27 cellular contexts compared by ENCODE assay signal in genomic region chr22:43349636-43350035, GRCh38. TPM values are rescaled to one million over a fixed set of nuclear protein-coding genes. Genes with fewer than 3 reads are reported as not detected.
"Had no signal": no experiment of that assay in that cellular context is flagged by ENCODE, and none has a peak within 500 bp of the region (broad histone marks: within the 10 kb centered on the region; RNA-seq: fewer than 3 reads in every experiment).

No MANE protein-coding gene starts in this region.

- H3K27ac Mint-ChIP-seq: mesothelial cell of epicardium; naive B cell; nephron; stimulated activated effector memory CD8-positive, alpha-beta T cell treated with anti-CD3 and anti-CD28 coated beads, Interleukin-12 subunit alpha, Interleukin-12 subunit beta, amount 100 ng/mL, for 72 hours had no signal

- H3K36me3 Mint-ChIP-seq: mesothelial cell of epicardium; stimulated activated effector memory CD8-positive, alpha-beta T cell treated with anti-CD3 and anti-CD28 coated beads, Interleukin-12 subunit alpha, Interleukin-12 subunit beta, amount 100 ng/mL, for 72 hours had no signal

- H3K4me3 Mint-ChIP-seq: mesothelial cell of epicardium; naive B cell; nephron; neural crest cell; stimulated activated effector memory CD8-positive, alpha-beta T cell treated with anti-CD3 and anti-CD28 coated beads, Interleukin-12 subunit alpha, Interleukin-12 subunit beta, amount 100 ng/mL, for 72 hours had no signal

- H3K27ac ChIP-seq: left lung, lower lobe of right lung, ovary, prostate gland, skin epidermis, stomach, testis, thyroid gland, transverse colon, upper lobe of left lung, vagina had no signal

- H3K4me1 ChIP-seq: prostate gland, testis, thyroid gland, transverse colon, vagina had no signal

- H3K9me3 Mint-ChIP-seq: mesothelial cell of epicardium; nephron; neural crest cell; stimulated activated effector memory CD8-positive, alpha-beta T cell treated with anti-CD3 and anti-CD28 coated beads, Interleukin-12 subunit alpha, Interleukin-12 subunit beta, amount 100 ng/mL, for 72 hours had no signal

- DNase-seq: hippocampal formation; kidney glomerular epithelial cell; left colon; left lung; lower lobe of right lung; mammary epithelial cell; mesendoderm; naive B cell; ovary; retina; right cardiac atrium; stimulated activated CD4-positive, alpha-beta T cell treated with anti-CD3 and anti-CD28 coated beads, Interleukin-4, amount 100 ng/mL, for 24 hours; stimulated activated naive CD4-positive, alpha-beta T cell; stomach; testis; thyroid gland; transverse colon had no signal

- H3K4me3 ChIP-seq: left lung, lower lobe of right lung, ovary, prostate gland, skin epidermis, stomach, testis, thyroid gland, transverse colon, upper lobe of left lung, vagina had no signal

- H3K36me3 ChIP-seq: left lung, lower lobe of right lung, ovary, prostate gland, stomach, thyroid gland, transverse colon, upper lobe of left lung, vagina had no signal

- ATAC-seq: left colon; left lung; lower lobe of right lung; right cardiac atrium; sciatic nerve; stimulated activated effector memory CD8-positive, alpha-beta T cell treated with anti-CD3 and anti-CD28 coated beads, Interleukin-12 subunit alpha, Interleukin-12 subunit beta, amount 100 ng/mL, for 72 hours had no signal

- H3K27me3 ChIP-seq: ovary, testis, thyroid gland, upper lobe of left lung, vagina had no signal

- H3K9me3 ChIP-seq: left lung, lower lobe of right lung, ovary, prostate gland, stomach, testis, thyroid gland, transverse colon, upper lobe of left lung, vagina had no signal

RNA-seq across cellular contexts. Expression of gene SCUBE1, which starts 6.5 kb away (rescaled TPM):
- total RNA-seq: mammary epithelial cell had no signal
- polyA plus RNA-seq: keratinocyte, mammary epithelial cell had no signal
